Comparison of ENCODE assay signal across 7 cellular contexts in the genomic region with DNA sequence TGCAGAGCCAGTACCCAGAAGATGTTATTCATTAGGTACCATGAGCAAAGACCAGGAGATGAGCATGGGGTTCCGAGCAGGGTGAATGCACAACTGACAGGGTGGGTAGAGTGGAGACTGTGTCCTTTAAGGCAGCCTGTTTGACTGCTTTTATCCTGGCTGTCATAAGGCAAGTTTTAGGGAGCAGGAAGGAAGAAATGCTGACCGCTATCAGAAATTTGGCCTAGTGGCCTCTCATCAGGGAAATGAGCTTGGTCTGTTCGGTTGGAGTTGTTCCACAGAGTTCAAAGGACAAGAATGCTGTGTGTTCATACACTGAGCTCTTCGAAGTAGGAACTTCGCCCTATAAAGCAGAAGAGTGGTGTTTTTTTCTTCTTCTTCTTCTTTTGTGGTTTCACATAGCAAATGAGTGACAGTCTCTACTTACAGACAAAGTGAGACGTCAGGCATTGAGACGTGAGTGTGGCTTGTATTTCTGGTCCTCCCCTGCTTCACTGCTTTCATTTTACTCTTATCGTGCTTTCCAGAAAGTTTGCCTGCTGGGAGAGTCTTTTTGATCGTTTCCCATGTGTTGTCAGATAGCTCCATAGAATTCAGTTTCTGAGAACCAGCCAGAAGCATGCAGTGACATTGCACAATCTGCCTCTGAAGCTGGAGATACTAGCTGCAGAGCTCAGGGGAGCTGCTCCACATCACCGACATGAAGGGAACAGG. TPM values are rescaled to one million over a fixed set of nuclear protein-coding genes. Genes with fewer than 3 reads are reported as not detected.
DNase-seq lines count a peak whose midpoint lies in the region; ATAC-seq and TF ChIP-seq lines count a peak whose summit lies in the region.

Gene CASS4 (plus strand): TSS at position 502 of the 714 bp plus-strand sequence. CDS start 199 bp downstream, at position 701.

- peak in 1 of 2 experiments; percentile 77 for DNase-seq in HL-60 (ENCODE audit: low read depth in 1 of 2, low spot score in 1 of 2)
- DNase-seq in activated naive CD8-positive, alpha-beta T cell treated with anti-CD3 and anti-CD28 coated beads, Interleukin-2, amount 50 U/mL, for 24 hours: no peak
- peak; percentile 45 for DNase-seq in left kidney (ENCODE audit: low read depth, low spot score)
- DNase-seq in thyroid gland: no peak
- no peak for DNase-seq in left colon
- no peak for DNase-seq in NCI-H2227 treated with DMSO at 0.1 percent for 48 hours (lab: John Stamatoyannopoulos, UW)

- H3K9me3 ChIP-seq in thyroid gland: no peaks in the 10 kb centered on the region

- H3K36me3 ChIP-seq in thyroid gland: peaks cover 9 to 11% of the 10 kb centered on the region in 2 donors

- intact Hi-C loops in thyroid gland (cut with DNase I): no loop called here
- intact Hi-C loops in left colon (cut with DNase I, micrococcal nuclease): no loop called here

- TF ChIP-seq CTCF in HL-60 (IDR thresholded peaks at IDR 0.05; ENCODE audit: insufficient read depth, low read length): no peak
- TF ChIP-seq CTCF in thyroid gland (IDR thresholded peaks at IDR 0.05): no peak

- no peaks in the 10 kb centered on the region for H3K27me3 Mint-ChIP-seq in activated naive CD8-positive, alpha-beta T cell treated with anti-CD3 and anti-CD28 coated beads, Interleukin-2, amount 50 U/mL, for 24 hours

- TF ChIP-seq POLR2A in thyroid gland (IDR thresholded peaks at IDR 0.05): no peak

- no peaks in the 10 kb centered on the region for H3K4me1 ChIP-seq in thyroid gland

- ATAC-seq in GM19372 (IDR thresholded peaks at IDR 0.05; ENCODE audit: low read depth, unreplicated experiment): peak; percentile 82
- ATAC-seq in activated naive CD8-positive, alpha-beta T cell treated with anti-CD3 and anti-CD28 coated beads, Interleukin-2, amount 50 U/mL, for 24 hours: peak; percentile 53
- ATAC-seq in left colon: no peak

- peaks cover 36% of the 10 kb centered on the region for H3K36me3 Mint-ChIP-seq in activated naive CD8-positive, alpha-beta T cell treated with anti-CD3 and anti-CD28 coated beads, Interleukin-2, amount 50 U/mL, for 24 hours (ENCODE audit: low read depth)

- H3K4me3 ChIP-seq in HL-60 (replicated peaks; ENCODE audit: insufficient read depth, low read length) (peak within 1 kb of the TSS; percentile 42), thyroid gland (replicated peaks in 1 of 3) (no peak within 1 kb of the TSS)

- no peaks in the 10 kb centered on the region for H3K9me3 Mint-ChIP-seq in activated naive CD8-positive, alpha-beta T cell treated with anti-CD3 and anti-CD28 coated beads, Interleukin-2, amount 50 U/mL, for 24 hours

- H3K4me3 Mint-ChIP-seq in activated naive CD8-positive, alpha-beta T cell treated with anti-CD3 and anti-CD28 coated beads, Interleukin-2, amount 50 U/mL, for 24 hours: peak within 1 kb of the TSS; percentile 79

- H3K27ac Mint-ChIP-seq in activated naive CD8-positive, alpha-beta T cell treated with anti-CD3 and anti-CD28 coated beads, Interleukin-2, amount 50 U/mL, for 24 hours: peak within 1 kb of the TSS; percentile 91

- H3K4me1 Mint-ChIP-seq in activated naive CD8-positive, alpha-beta T cell treated with anti-CD3 and anti-CD28 coated beads, Interleukin-2, amount 50 U/mL, for 24 hours: peaks cover 65% of the 10 kb centered on the region

- peak within 1 kb of the TSS; percentile 68 for H3K27ac ChIP-seq in HL-60 (replicated peaks)
- peak within 1 kb of the TSS in 2 of 3 donors; percentile 7 to 11 for H3K27ac ChIP-seq in thyroid gland

- H3K27me3 ChIP-seq in HL-60 (ENCODE audit: insufficient read depth, poor library complexity, severe bottlenecking): no peaks in the 10 kb centered on the region
- H3K27me3 ChIP-seq in thyroid gland: no peaks in the 10 kb centered on the region

- 58 to 62% methylated on average over 10 of the region's 10 CpGs for WGBS in thyroid gland, 2 donors

RNA-seq across cellular contexts. Expression of gene CASS4, which starts in this region (rescaled TPM):
- total RNA-seq in thyroid gland (1 to 10 TPM in 2 of 4 donors, under 1 TPM in 2; 0.22 to 1.6 (median 1.0) TPM), left colon (1 to 10 TPM in 1 of 2 donors, under 1 TPM in 1; 0.46 to 1.3 TPM)
